In genomic region chr18:50866765-50867164, GRCh38 we compare ENCODE assay signal across 1 cellular context.
TF ChIP-seq lines count a peak whose summit lies in the region.

No MANE protein-coding gene starts in this region.

TF ChIP-seq in GM23338, 12 proteins besides CTCF, POLR2A, EP300 and RAD21 (continued from another document):
- TF ChIP-seq ZNF462 (CRISPR knock-in tag; IDR thresholded peaks at IDR 0.05) (no peak), ZNF331 (CRISPR knock-in tag; IDR thresholded peaks at IDR 0.05; ENCODE audit: low read depth) (no peak), EZH2phosphoT487 (IDR thresholded peaks at IDR 0.05; ENCODE audit: unreplicated experiment) (no peak), REST (IDR thresholded peaks at IDR 0.05; ENCODE audit: unreplicated experiment) (no peak), NANOG (IDR thresholded peaks at IDR 0.05; ENCODE audit: borderline replicate concordance) (no peak), ETS1 (IDR thresholded peaks at IDR 0.05) (no peak)
TF ChIP-seq in GM23338: peak in this region for 0.
